Comparison of ENCODE assay signal across 1 cellular context in genomic region chr1:248807067-248807737, GRCh38.
A peak's percentile ranks its signal among the peaks of the same experiment; 100 is the strongest.
TF ChIP-seq lines count a peak whose summit lies in the region.

No MANE protein-coding gene starts in this region.

TF ChIP-seq in K562, 482 proteins besides CTCF, POLR2A, EP300 and RAD21 (continued from another document and continues in another):
- 0 out of 2 replicates have a peak, but pooled peaks have one; percentile 25 for TF ChIP-seq TFAP4 (CRISPR knock-in tag; IDR thresholded peaks at IDR 0.05; ENCODE audit: borderline replicate concordance)
- TF ChIP-seq THRA (IDR thresholded peaks at IDR 0.05), result no peak
- no peak for TF ChIP-seq TCFL5 (CRISPR knock-in tag; conservative IDR thresholded peaks at IDR 0.05)
- TF ChIP-seq E2F4 (CRISPR knock-in tag; IDR thresholded peaks at IDR 0.05; ENCODE audit: low read depth), result no peak
- no peak for TF ChIP-seq ZNF695 (CRISPR knock-in tag; IDR thresholded peaks at IDR 0.05)
- TF ChIP-seq CEBPG (CRISPR knock-in tag; IDR thresholded peaks at IDR 0.05), result no peak
- TF ChIP-seq CEBPG (tag; conservative IDR thresholded peaks at IDR 0.05 in 1 of 2, IDR thresholded peaks at IDR 0.05 in 1 of 2), result no peak
- TF ChIP-seq SRSF7 (optimal IDR thresholded peaks at IDR 0.05; ENCODE audit: low read depth, low read length), result no peak
- TF ChIP-seq ZNF551 (CRISPR knock-in tag; IDR thresholded peaks at IDR 0.05), result no peak
- TF ChIP-seq FOXJ2 (tag; IDR thresholded peaks at IDR 0.05), result no peak
- TF ChIP-seq NR1H2 (CRISPR knock-in tag; IDR thresholded peaks at IDR 0.05), result no peak
- TF ChIP-seq MBD2 (IDR thresholded peaks at IDR 0.05; ENCODE audit: borderline replicate concordance, low read depth), result no peak
- TF ChIP-seq ESRRB (CRISPR knock-in tag; IDR thresholded peaks at IDR 0.05; ENCODE audit: borderline replicate concordance), result no peak
- TF ChIP-seq ZNF764 (CRISPR knock-in tag; IDR thresholded peaks at IDR 0.05; ENCODE audit: low read depth), result no peak
- TF ChIP-seq ZNF584 (CRISPR knock-in tag; IDR thresholded peaks at IDR 0.05; ENCODE audit: low read depth), result no peak
- no peak for TF ChIP-seq ZNF174 (CRISPR knock-in tag; IDR thresholded peaks at IDR 0.05)
- no peak for TF ChIP-seq NFRKB (IDR thresholded peaks at IDR 0.05; ENCODE audit: low read depth)
- TF ChIP-seq MLLT1 (IDR thresholded peaks at IDR 0.05), result no peak
- TF ChIP-seq L3MBTL2 (IDR thresholded peaks at IDR 0.05), result no peak
- TF ChIP-seq E2F3 (CRISPR knock-in tag; IDR thresholded peaks at IDR 0.05), result no peak
- TF ChIP-seq HCFC1 (IDR thresholded peaks at IDR 0.05; ENCODE audit: low read depth, low read length), result peak; percentile 37; the same call in 1 of the 2 replicates
- TF ChIP-seq ZNF76 (CRISPR knock-in tag; IDR thresholded peaks at IDR 0.05; ENCODE audit: borderline replicate concordance), result 0 out of 2 replicates have a peak, but pooled peaks have one; percentile 72
- no peak for TF ChIP-seq COPS2 (conservative IDR thresholded peaks at IDR 0.05)
- TF ChIP-seq CTBP1 (IDR thresholded peaks at IDR 0.05; ENCODE audit: borderline replicate concordance), result peak; percentile 30; the same call in 1 of the 2 replicates
- TF ChIP-seq ESRRA (IDR thresholded peaks at IDR 0.05; ENCODE audit: borderline replicate concordance, low read depth), result peak; percentile 19; the same call in 1 of the 2 replicates
- TF ChIP-seq SRF (CRISPR knock-in tag; IDR thresholded peaks at IDR 0.05), result no peak
- no peak for TF ChIP-seq TEAD1 (CRISPR knock-in tag; IDR thresholded peaks at IDR 0.05)
- TF ChIP-seq SAP30 (IDR thresholded peaks at IDR 0.05; ENCODE audit: borderline replicate concordance, insufficient read depth, low read depth, low read length, poor library complexity, severe bottlenecking), result no peak
- TF ChIP-seq E4F1 (CRISPR knock-in tag; IDR thresholded peaks at IDR 0.05; ENCODE audit: borderline replicate concordance), result no peak
- TF ChIP-seq CAMTA2 (CRISPR knock-in tag; conservative IDR thresholded peaks at IDR 0.05), result no peak
- 0 out of 2 replicates have a peak, but pooled peaks have one; percentile 53 for TF ChIP-seq MYNN (IDR thresholded peaks at IDR 0.05)
- TF ChIP-seq MYNN (CRISPR knock-in tag; IDR thresholded peaks at IDR 0.05), result no peak
- TF ChIP-seq RBBP5 (IDR thresholded peaks at IDR 0.05; ENCODE audit: borderline replicate concordance, insufficient read depth, low read length, poor library complexity, severe bottlenecking), result no peak
- no peak for TF ChIP-seq MCM5 (IDR thresholded peaks at IDR 0.05; ENCODE audit: low read depth)
- no peak for TF ChIP-seq NR2F6 (CRISPR knock-in tag; IDR thresholded peaks at IDR 0.05)
- TF ChIP-seq RCOR1 (IDR thresholded peaks at IDR 0.05; ENCODE audit: borderline replicate concordance in 1 of 2, low read depth in 2 of 2, low read length in 2 of 2), result peak in 1 of 2 experiments; percentile 25; a peak in 1 of 4 replicates
- TF ChIP-seq STAG1 (CRISPR knock-in tag; IDR thresholded peaks at IDR 0.05; ENCODE audit: borderline replicate concordance), result peak; percentile 67; the same call in 1 of the 2 replicates
- TF ChIP-seq CC2D1A (IDR thresholded peaks at IDR 0.05), result peak; percentile 79
- no peak for TF ChIP-seq ZHX1 (conservative IDR thresholded peaks at IDR 0.05; ENCODE audit: low read length)
- no peak for TF ChIP-seq NFATC3 (IDR thresholded peaks at IDR 0.05)
- peak; percentile 43; the same call in 1 of the 2 replicates for TF ChIP-seq RB1 (IDR thresholded peaks at IDR 0.05; ENCODE audit: low read depth)
- no peak for TF ChIP-seq ZNF239 (CRISPR knock-in tag; IDR thresholded peaks at IDR 0.05)
- no peak for TF ChIP-seq RERE (CRISPR knock-in tag; IDR thresholded peaks at IDR 0.05; ENCODE audit: borderline replicate concordance)
- TF ChIP-seq NRF1 (conservative IDR thresholded peaks at IDR 0.05 in 1 of 2, IDR thresholded peaks at IDR 0.05 in 1 of 2), result peak; percentile 52 to 61
- TF ChIP-seq ATF2 (CRISPR knock-in tag; IDR thresholded peaks at IDR 0.05), result no peak
- peak; percentile 79 for TF ChIP-seq ARID2 (IDR thresholded peaks at IDR 0.05)
- TF ChIP-seq PHF21A (IDR thresholded peaks at IDR 0.05; ENCODE audit: borderline replicate concordance, low read depth), result no peak
- TF ChIP-seq OTX1 (CRISPR knock-in tag; IDR thresholded peaks at IDR 0.05), result no peak
- TF ChIP-seq MIER1 (IDR thresholded peaks at IDR 0.05; ENCODE audit: low read depth), result no peak
- TF ChIP-seq SMAD2 (IDR thresholded peaks at IDR 0.05; ENCODE audit: low read depth, low read length), result no peak
- TF ChIP-seq ZBTB9 (CRISPR knock-in tag; IDR thresholded peaks at IDR 0.05), result 0 out of 2 replicates have a peak, but pooled peaks have one; percentile 37
- TF ChIP-seq ATF7 (IDR thresholded peaks at IDR 0.05), result 0 out of 2 replicates have a peak, but pooled peaks have one; percentile 12
